ENCODE assay signal across 23 cellular contexts in the genomic region with DNA sequence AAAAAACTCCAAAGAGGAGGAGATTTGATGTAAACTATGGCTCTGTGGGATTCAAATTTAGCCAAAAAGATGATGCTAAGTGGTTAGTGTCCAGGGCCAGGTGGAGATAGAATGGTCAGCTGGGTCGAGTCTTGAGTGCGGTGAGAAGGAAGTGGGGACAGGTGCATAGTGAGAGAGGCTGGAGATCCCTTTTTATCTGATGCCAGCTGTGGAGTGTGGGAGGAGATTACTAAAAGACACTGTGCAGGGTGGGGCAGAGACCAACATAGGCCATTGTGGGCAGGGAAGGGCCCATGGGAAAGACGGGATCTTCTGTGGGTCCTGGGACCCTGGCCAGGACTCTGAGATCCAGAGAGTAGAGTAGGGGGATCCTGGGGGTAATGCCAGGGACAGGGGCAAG.
"Had no signal": no experiment of that assay in that cellular context is flagged by ENCODE, and none has a peak within 500 bp of the region (broad histone marks: within the 10 kb centered on the region; RNA-seq: fewer than 3 reads in every experiment).

No MANE protein-coding gene starts in this region.

- H3K27ac ChIP-seq: brain microvascular endothelial cell, cardiac muscle cell, KMS-11, PC-9 had no signal

- H3K4me2 ChIP-seq: KMS-11, PC-9 had no signal

- H3K9me3 Mint-ChIP-seq: activated CD4-positive, alpha-beta memory T cell treated with anti-CD3 and anti-CD28 coated beads for 36 hours; WTC11 had no signal

- ATAC-seq: T-helper 17 cell, WTC11 had no signal

- H2AFZ ChIP-seq: PC-9 had no signal

- H3K4me3 Mint-ChIP-seq: activated CD4-positive, alpha-beta memory T cell treated with anti-CD3 and anti-CD28 coated beads for 36 hours; activated CD4-positive, alpha-beta T cell treated with anti-CD3 and anti-CD28 coated beads, Interleukin-2, amount 10 ng/mL, durations not matched to agents 24 days and 14 days; IgD-negative memory B cell; T-helper 17 cell; WTC11 had no signal

- DNase-seq: activated CD4-positive, alpha-beta memory T cell treated with anti-CD3 and anti-CD28 coated beads for 36 hours; activated CD4-positive, alpha-beta T cell treated with anti-CD3 and anti-CD28 coated beads, Interleukin-2, amount 10 ng/mL, durations not matched to agents 24 days and 14 days; activated CD4-positive, CD25-positive, alpha-beta regulatory T cell treated with anti-CD3 and anti-CD28 coated beads, Interleukin-2, amount 50 U/mL, for 72 hours; activated naive CD4-positive, alpha-beta T cell treated with anti-CD3 and anti-CD28 coated beads, Interleukin-2, amount 50 U/mL, for 16 hours; activated T-cell treated with anti-CD3 and anti-CD28 coated beads for 4 hours; activated T-cell treated with anti-CD3 and anti-CD28 coated beads, Interleukin-2, amount 50 U/mL, for 48 hours; brain microvascular endothelial cell; cerebellar nuclear complex; NCI-H1092; NCI-H1417; NCI-H1694; NCI-H2029 treated with DMSO at 0.1 percent for 48 hours; NCI-H345; NCI-H510A; NCI-H526 treated with DMSO at 0.1 percent for 48 hours; PC-9; SHP77 treated with DMSO at 0.1 percent for 48 hours; T-helper 17 cell; T-helper 9 cell had no signal

- H3K4me3 ChIP-seq: cardiac muscle cell, PC-9 had no signal

- H3K27me3 ChIP-seq: brain microvascular endothelial cell, cardiac muscle cell had no signal

- H3K27ac Mint-ChIP-seq: activated CD4-positive, alpha-beta memory T cell treated with anti-CD3 and anti-CD28 coated beads for 36 hours; activated CD4-positive, alpha-beta T cell treated with anti-CD3 and anti-CD28 coated beads, Interleukin-2, amount 10 ng/mL, durations not matched to agents 24 days and 14 days; IgD-negative memory B cell; T-helper 17 cell; WTC11 had no signal

- H3K4me1 Mint-ChIP-seq: IgD-negative memory B cell had no signal

- H3K36me3 ChIP-seq: brain microvascular endothelial cell, cardiac muscle cell had no signal

- H3K36me3 Mint-ChIP-seq: IgD-negative memory B cell, WTC11 had no signal

- H3K27me3 Mint-ChIP-seq: activated CD4-positive, alpha-beta memory T cell treated with anti-CD3 and anti-CD28 coated beads for 36 hours; activated CD4-positive, alpha-beta T cell treated with anti-CD3 and anti-CD28 coated beads, Interleukin-2, amount 10 ng/mL, durations not matched to agents 24 days and 14 days; T-helper 17 cell had no signal

- H3K9ac ChIP-seq: KMS-11 had no signal
